ENCODE assay signal across 20 cellular contexts in genomic region chr6:147219463-147219862, GRCh38. TPM values are rescaled to one million over a fixed set of nuclear protein-coding genes. Genes with fewer than 3 reads are reported as not detected.
DNase-seq lines count a peak whose midpoint lies in the region; ATAC-seq, FAIRE-seq and TF ChIP-seq lines count a peak whose summit lies in the region.
"Had no signal": no experiment of that assay in that cellular context is flagged by ENCODE, and none has a peak within 500 bp of the region (broad histone marks: within the 10 kb centered on the region; RNA-seq: fewer than 3 reads in every experiment).

No MANE protein-coding gene starts in this region.

- intact Hi-C loops in K562 (cut with micrococcal nuclease) = no loop called here

- H3K9me3 ChIP-seq in K562 (replicated peaks; ENCODE audit: control insufficient read depth, insufficient read depth, low read depth, low read length) (no peaks in the 10 kb centered on the region), parathyroid adenoma (ENCODE audit: control insufficient read depth, low read length) (no peaks in the 10 kb centered on the region)
- H3K9me3 ChIP-seq: BLaER1 had no signal

- CTCF ChIA-PET in K562 (lab: Yijun Ruan, JAX; ENCODE audit: low intra/inter-chr PET ratio) = interaction anchor here (0.6 to 0.7 kb wide), 3 partner anchors 123 to 450 kb away, joined by 5 to 6 read pairs (median 5); no protein-coding TSS in a partner anchor

- BruUV-seq in K562 (replicated peaks; lab: Mats Ljungman, UMichigan) = no TSS peak

- peak; percentile 35 for FAIRE-seq in A204.1 (lab: Jason Lieb, UNC)
- FAIRE-seq in K562 (lab: Jason Lieb, UNC) = no peak

- TF ChIP-seq CTCF in K562 (IDR thresholded peaks at IDR 0.05 in 2 of 3, conservative IDR thresholded peaks at IDR 0.05 in 1 of 3; ENCODE audit: insufficient read depth in 2 of 3, low read depth in 1 of 3, low read length in 3 of 3) (no peak), parathyroid adenoma (IDR thresholded peaks at IDR 0.05) (no peak)

- H3K27me3 Mint-ChIP-seq in activated T-cell treated with anti-CD3 and anti-CD28 coated beads, Interleukin-2, amount 50 U/mL, for 72 hours (ENCODE audit: low read depth) = no peaks in the 10 kb centered on the region
- H3K27me3 Mint-ChIP-seq: CD4-positive, alpha-beta memory T cell had no signal

- POLR2A ChIA-PET in K562 (lab: Yijun Ruan, JAX) = interaction anchor here (0.6 to 1.8 kb wide), 6 partner anchors 11 to 343 kb away, joined by 3 to 8 read pairs (median 4); no protein-coding TSS in a partner anchor

- H3K9me1 ChIP-seq in K562 (ENCODE audit: control insufficient read depth, insufficient read depth, low read length) = no peaks in the 10 kb centered on the region

- no peak overlapping the region for H3K4me3 ChIP-seq in K562
- peak overlapping the region; percentile 27 for H3K4me3 ChIP-seq in parathyroid adenoma (ENCODE audit: low read depth, low read length)
- H3K4me3 ChIP-seq: BLaER1 had no signal

- H3K4me3 Mint-ChIP-seq in activated T-cell treated with anti-CD3 and anti-CD28 coated beads, Interleukin-2, amount 50 U/mL, for 72 hours = no peak overlapping the region
- H3K4me3 Mint-ChIP-seq: CD14-positive monocyte, HFFc6 had no signal

- no peaks in the 10 kb centered on the region for H4K20me1 ChIP-seq in K562 (replicated peaks; ENCODE audit: control insufficient read depth, insufficient read depth, low read length)
- H4K20me1 ChIP-seq: BLaER1 had no signal

- H3K4me2 ChIP-seq in K562 (ENCODE audit: insufficient read depth, low read length) (no peak overlapping the region; the same call in 1 of the 2 replicates), parathyroid adenoma (ENCODE audit: low read length) (peak overlapping the region; percentile 40)
- H3K4me2 ChIP-seq: BLaER1 had no signal

- ATAC-seq in activated T-cell treated with anti-CD3 and anti-CD28 coated beads, Interleukin-2, amount 50 U/mL, for 72 hours (replicated peaks in 1 of 2) = no peak
- no peak for ATAC-seq in K562
- ATAC-seq: HCT116 had no signal

- H2AFZ ChIP-seq in K562 (ENCODE audit: low read depth, low read length) = no peak overlapping the region
- no peak overlapping the region for H2AFZ ChIP-seq in parathyroid adenoma

- no peak for TF ChIP-seq POLR2A in K562 (conservative IDR thresholded peaks at IDR 0.05)

- H3K36me3 ChIP-seq in K562 (ENCODE audit: control insufficient read depth, insufficient read depth, low read length) (peaks cover 91% of the 10 kb centered on the region), parathyroid adenoma (ENCODE audit: control insufficient read depth, insufficient read depth, low read length) (no peaks in the 10 kb centered on the region)

- no peak for TF ChIP-seq EP300 in K562 (IDR thresholded peaks at IDR 0.05; ENCODE audit: low read length)

- H3K9ac ChIP-seq in K562 (ENCODE audit: insufficient read depth in 1 of 2, low read depth in 2 of 2, low read length in 2 of 2) (0 out of 4 replicates have a peak overlapping the region, but pooled peaks of 1 of the 2 experiments have one; percentile 11), parathyroid adenoma (no peak overlapping the region)
- H3K9ac ChIP-seq: BLaER1 had no signal

- H3K27me3 ChIP-seq in K562 (ENCODE audit: control insufficient read depth in 2 of 2, insufficient read depth in 2 of 2, low read length in 2 of 2) (no peaks in the 10 kb centered on the region), parathyroid adenoma (ENCODE audit: control insufficient read depth, insufficient read depth, low read length) (no peaks in the 10 kb centered on the region)
- H3K27me3 ChIP-seq: BLaER1 had no signal

- WGBS in K562 (ENCODE audit: insufficient coverage, low coverage, missing lambda C conversion rate) = 31% methylated on average over 1 of the region's 1 CpG

- peaks cover 4 to 54% of the 10 kb centered on the region in 2 experiments; a peak in 3 of 5 replicates for H3K4me1 ChIP-seq in K562 (replicated peaks in 1 of 2; ENCODE audit: control insufficient read depth in 2 of 2, insufficient read depth in 2 of 2, low read length in 2 of 2)
- H3K4me1 ChIP-seq in parathyroid adenoma = peaks cover 23% of the 10 kb centered on the region
- H3K4me1 ChIP-seq: BLaER1 had no signal

- no peak for TF ChIP-seq RAD21 in K562 (CRISPR knock-in tag; conservative IDR thresholded peaks at IDR 0.05 in 1 of 2, IDR thresholded peaks at IDR 0.05 in 1 of 2)

- peak overlapping the region; percentile 60 for H3K27ac Mint-ChIP-seq in activated T-cell treated with anti-CD3 and anti-CD28 coated beads, Interleukin-2, amount 50 U/mL, for 72 hours
- H3K27ac Mint-ChIP-seq: HFFc6 had no signal

- H3K4me1 Mint-ChIP-seq in activated T-cell treated with anti-CD3 and anti-CD28 coated beads, Interleukin-2, amount 50 U/mL, for 72 hours (ENCODE audit: low read depth) = peaks cover 34% of the 10 kb centered on the region

- H3K36me3 Mint-ChIP-seq in activated T-cell treated with anti-CD3 and anti-CD28 coated beads, Interleukin-2, amount 50 U/mL, for 72 hours (ENCODE audit: insufficient read depth in 2 of 2) = peaks cover 8 to 18% of the 10 kb centered on the region in 2 donors

- DNase-seq in activated T-cell treated with anti-CD3 and anti-CD28 coated beads, Interleukin-2, amount 50 U/mL, for 72 hours = no peak
- DNase-seq in activated T-cell treated with anti-CD3 and anti-CD28 coated beads for 4 hours (no peak), K562 (ENCODE audit: extremely low read depth in 1 of 4, low spot score in 3 of 4) (no peak), occipital lobe (lab: John Stamatoyannopoulos, UW) (no peak), NCI-H187 treated with DMSO at 0.1 percent for 48 hours (lab: John Stamatoyannopoulos, UW) (no peak)
- DNase-seq: CD4-positive, alpha-beta memory T cell; DMS153; DMS79; GF-D8; GOT3; H7; HFFc6; IMR-90 had no signal

- in situ Hi-C loops in K562 (cut with MboI) = loop anchor here (25.0 kb wide), 1 partner anchor 332 kb away; no protein-coding TSS in a partner anchor

- peaks cover 100% of the 10 kb centered on the region for H3K79me2 ChIP-seq in K562 (ENCODE audit: control insufficient read depth, insufficient read depth, low read length)
- H3K79me2 ChIP-seq in parathyroid adenoma = peaks cover 66% of the 10 kb centered on the region

- H3K27ac ChIP-seq in K562 (ENCODE audit: extremely low read depth, low read depth, low read length) (peak overlapping the region; percentile 64; the same call in 2 of the 3 replicates), parathyroid adenoma (peak overlapping the region; percentile 63)
- H3K27ac ChIP-seq: 22Rv1, BLaER1, HL-60 had no signal

- no peaks in the 10 kb centered on the region for H3K9me3 Mint-ChIP-seq in activated T-cell treated with anti-CD3 and anti-CD28 coated beads, Interleukin-2, amount 50 U/mL, for 72 hours
- H3K9me3 Mint-ChIP-seq: CD14-positive monocyte; CD4-positive, alpha-beta memory T cell; HFFc6 had no signal

TF ChIP-seq in K562, 482 proteins besides CTCF, POLR2A, EP300 and RAD21 (continues in another document):
- TF ChIP-seq MTA3 (IDR thresholded peaks at IDR 0.05; ENCODE audit: borderline replicate concordance) (no peak), THAP12 (CRISPR knock-in tag; IDR thresholded peaks at IDR 0.05) (no peak), ZNF384 (IDR thresholded peaks at IDR 0.05; ENCODE audit: low read depth, low read length) (0 out of 2 replicates have a peak, but pooled peaks have one; percentile 36)

RNA-seq across cellular contexts. Expression of gene STXBP5, which starts 15.2 kb away (rescaled TPM):
- total RNA-seq in activated T-cell treated with anti-CD3 and anti-CD28 coated beads, Interleukin-2, amount 50 U/mL, for 72 hours = 10 to 100 TPM; 22.1 to 28.7 TPM
- total RNA-seq in K562 (2011; cell fraction: chromatin; rRNA removed; ENCODE audit: low replicate concordance) = 282 and 467 TPM in 2 replicates
- 111 and 113 TPM in 2 replicates for total RNA-seq in K562 (2011; cell fraction: nucleolus; rRNA removed)
- 160 and 217 TPM in 2 replicates for total RNA-seq in K562 (2011; cell fraction: nucleoplasm; rRNA removed)
- total RNA-seq in K562 (2014; rRNA removed) (50.1 and 60.1 TPM in 2 replicates), K562 (2014; rRNA removed; fragmentation: Illumina TruSeq; extraction: Trizol) (114 and 158 TPM in 2 replicates), K562 (2015; rRNA removed; fragmentation: Illumina TruSeq; extraction: Trizol) (144 and 155 TPM in 2 replicates), K562 (2021) (98.8 and 115 TPM in 2 replicates), occipital lobe (163 TPM)
- polyA plus RNA-seq in K562 (2011; rRNA removed) (128 and 172 TPM in 2 replicates), K562 (2014; fragmentation: Illumina TruSeq; extraction: Trizol) (71.5 and 82.1 TPM in 2 replicates), K562 (2014; fragmentation: Nextera tagmentation; extraction: Ambion mirVana) (10 to 100 TPM; 23.3 to 23.9 TPM), K562 (2014; rRNA removed) (49.6 and 60.5 TPM in 2 replicates)
- polyA plus RNA-seq in K562 (2011; cell fraction: cytosol; rRNA removed) = 42.0 and 63.5 TPM in 2 replicates
- polyA plus RNA-seq in K562 (2011; cell fraction: nucleus; rRNA removed) = 254 and 270 TPM in 2 replicates
- polyA plus RNA-seq in K562 (2012) = 56.3 and 84.9 TPM in 2 replicates
- polyA minus RNA-seq in K562 (2011; rRNA and poly(A)+ RNA removed) = 447 and 452 TPM in 2 replicates
- polyA minus RNA-seq in K562 (2011; cell fraction: cytosol; rRNA and poly(A)+ RNA removed) = 96.1 and 167 TPM in 2 replicates
- polyA minus RNA-seq in K562 (2011; cell fraction: nucleus; rRNA and poly(A)+ RNA removed) = 374 and 571 TPM in 2 replicates
